8 cellular contexts compared by ENCODE assay signal in genomic region chr20:3218307-3218988, GRCh38. TPM values are rescaled to one million over a fixed set of nuclear protein-coding genes. Genes with fewer than 3 reads are reported as not detected.
A peak's percentile ranks its signal among the peaks of the same experiment; 100 is the strongest.
DNase-seq lines count a peak whose midpoint lies in the region; ATAC-seq and TF ChIP-seq lines count a peak whose summit lies in the region.

No MANE protein-coding gene starts in this region.

- no peak overlapping the region for H3K4me3 ChIP-seq in BJ (ENCODE audit: low read depth, low read length)
- no peak overlapping the region for H3K4me3 ChIP-seq in NB4 (ENCODE audit: low read depth, low read length)

- DNase-seq in BJ (ENCODE audit: low read depth) = no peak
- DNase-seq in NB4 (ENCODE audit: low read depth) = peak; percentile 77
- peak; percentile 83 for DNase-seq in activated CD4-positive, alpha-beta memory T cell treated with anti-CD3 and anti-CD28 coated beads for 36 hours
- DNase-seq in effector memory CD8-positive, alpha-beta T cell = peak; percentile 70 to 74 (median 73)
- peak; percentile 43 to 87 (median 71) for DNase-seq in naive thymus-derived CD8-positive, alpha-beta T cell
- peak; percentile 79 to 83 for DNase-seq in stimulated activated naive CD8-positive, alpha-beta T cell treated with anti-CD3 and anti-CD28 coated beads, Interleukin-15, amount 100 ng/mL, for 72 hours
- DNase-seq in H4 (ENCODE audit: low spot score) = no peak

- TF ChIP-seq POLR2A in NB4 (IDR thresholded peaks at IDR 0.05; ENCODE audit: extremely low read depth, insufficient read length) = no peak

- peak; percentile 92 for TF ChIP-seq CTCF in BJ (IDR thresholded peaks at IDR 0.05; ENCODE audit: insufficient read depth, low read depth, low read length)
- TF ChIP-seq CTCF in NB4 (IDR thresholded peaks at IDR 0.05; ENCODE audit: low read depth, low read length) = peak; percentile 72

- no peak overlapping the region for H3K4me3 Mint-ChIP-seq in activated CD4-positive, alpha-beta memory T cell treated with anti-CD3 and anti-CD28 coated beads for 36 hours
- H3K4me3 Mint-ChIP-seq in effector memory CD8-positive, alpha-beta T cell = no peak overlapping the region
- peak overlapping the region in 2 of 10 donors; percentile 19 to 40 for H3K4me3 Mint-ChIP-seq in naive thymus-derived CD8-positive, alpha-beta T cell
- no peak overlapping the region for H3K4me3 Mint-ChIP-seq in stimulated activated naive CD8-positive, alpha-beta T cell treated with anti-CD3 and anti-CD28 coated beads, Interleukin-15, amount 100 ng/mL, for 72 hours

- H3K36me3 Mint-ChIP-seq in activated CD4-positive, alpha-beta memory T cell treated with anti-CD3 and anti-CD28 coated beads for 36 hours = peaks cover 19% of the 10 kb centered on the region
- H3K36me3 Mint-ChIP-seq in effector memory CD8-positive, alpha-beta T cell (ENCODE audit: insufficient read depth) = peaks cover 39% of the 10 kb centered on the region
- peaks cover 0 to 54% (median 4%) of the 10 kb centered on the region in 3 donors for H3K36me3 Mint-ChIP-seq in naive thymus-derived CD8-positive, alpha-beta T cell

- H3K27me3 Mint-ChIP-seq in activated CD4-positive, alpha-beta memory T cell treated with anti-CD3 and anti-CD28 coated beads for 36 hours = no peaks in the 10 kb centered on the region
- H3K27me3 Mint-ChIP-seq in effector memory CD8-positive, alpha-beta T cell = no peaks in the 10 kb centered on the region
- H3K27me3 Mint-ChIP-seq in naive thymus-derived CD8-positive, alpha-beta T cell = no peaks in the 10 kb centered on the region
- H3K27me3 Mint-ChIP-seq in stimulated activated naive CD8-positive, alpha-beta T cell treated with anti-CD3 and anti-CD28 coated beads, Interleukin-15, amount 100 ng/mL, for 72 hours = no peaks in the 10 kb centered on the region

- no peak overlapping the region for H3K27ac Mint-ChIP-seq in activated CD4-positive, alpha-beta memory T cell treated with anti-CD3 and anti-CD28 coated beads for 36 hours
- no peak overlapping the region for H3K27ac Mint-ChIP-seq in effector memory CD8-positive, alpha-beta T cell
- H3K27ac Mint-ChIP-seq in naive thymus-derived CD8-positive, alpha-beta T cell = peak overlapping the region in 1 of 10 donors; percentile 19
- H3K27ac Mint-ChIP-seq in stimulated activated naive CD8-positive, alpha-beta T cell treated with anti-CD3 and anti-CD28 coated beads, Interleukin-15, amount 100 ng/mL, for 72 hours = no peak overlapping the region

- CTCF ChIA-PET in BJ (lab: Yijun Ruan, JAX) = interaction anchor here (0.5 to 3.7 kb wide), 25 partner anchors 9 to 429 kb away, joined by 3 to 21 read pairs (median 4); partner anchors contain the start of genes ITPA and SLC4A11
- CTCF ChIA-PET in activated CD4-positive, alpha-beta memory T cell treated with anti-CD3 and anti-CD28 coated beads for 36 hours (lab: Charles Lee) = interaction anchor here (0.6 to 2.6 kb wide), 16 partner anchors 9 to 103 kb away, joined by 3 to 34 read pairs (median 4); partner anchors contain the start of gene ITPA

- peaks cover 8% of the 10 kb centered on the region for H3K4me1 Mint-ChIP-seq in activated CD4-positive, alpha-beta memory T cell treated with anti-CD3 and anti-CD28 coated beads for 36 hours (ENCODE audit: low read depth)
- peaks cover 0 to 2% of the 10 kb centered on the region in 2 donors for H3K4me1 Mint-ChIP-seq in effector memory CD8-positive, alpha-beta T cell (ENCODE audit: low read depth in 2 of 2)
- H3K4me1 Mint-ChIP-seq in naive thymus-derived CD8-positive, alpha-beta T cell = peaks cover 6 to 22% (median 15%) of the 10 kb centered on the region in 4 donors
- peaks cover 33% of the 10 kb centered on the region for H3K4me1 Mint-ChIP-seq in stimulated activated naive CD8-positive, alpha-beta T cell treated with anti-CD3 and anti-CD28 coated beads, Interleukin-15, amount 100 ng/mL, for 72 hours

- POLR2A ChIA-PET in BJ (lab: Charles Lee) = no interaction called here
- POLR2A ChIA-PET in activated CD4-positive, alpha-beta memory T cell treated with anti-CD3 and anti-CD28 coated beads for 36 hours (lab: Charles Lee) = no interaction called here
- POLR2A ChIA-PET in naive thymus-derived CD8-positive, alpha-beta T cell (lab: Charles Lee) = interaction anchor here (0.6 to 2.8 kb wide), 7 partner anchors 9 to 110 kb away, joined by 3 to 8 read pairs (median 4); partner anchors contain the start of genes FASTKD5, ITPA and UBOX5

- ATAC-seq in GM19397 (IDR thresholded peaks at IDR 0.05; ENCODE audit: unreplicated experiment) = peak; percentile 54
- ATAC-seq in effector memory CD8-positive, alpha-beta T cell (replicated peaks) = peak; percentile 97
- ATAC-seq in naive thymus-derived CD8-positive, alpha-beta T cell = peak; percentile 71 to 80
- ATAC-seq in stimulated activated naive CD8-positive, alpha-beta T cell treated with anti-CD3 and anti-CD28 coated beads, Interleukin-15, amount 100 ng/mL, for 72 hours = peak; percentile 89

- peaks cover 23% of the 10 kb centered on the region for H3K36me3 ChIP-seq in BJ (ENCODE audit: control insufficient read depth, insufficient read depth, low read length)

- no peaks in the 10 kb centered on the region for H3K9me3 Mint-ChIP-seq in activated CD4-positive, alpha-beta memory T cell treated with anti-CD3 and anti-CD28 coated beads for 36 hours
- no peaks in the 10 kb centered on the region for H3K9me3 Mint-ChIP-seq in effector memory CD8-positive, alpha-beta T cell
- H3K9me3 Mint-ChIP-seq in naive thymus-derived CD8-positive, alpha-beta T cell = no peaks in the 10 kb centered on the region
- H3K9me3 Mint-ChIP-seq in stimulated activated naive CD8-positive, alpha-beta T cell treated with anti-CD3 and anti-CD28 coated beads, Interleukin-15, amount 100 ng/mL, for 72 hours = no peaks in the 10 kb centered on the region

- H3K27me3 ChIP-seq in BJ (ENCODE audit: control insufficient read depth, insufficient read depth, low read length) = no peaks in the 10 kb centered on the region

- intact Hi-C loops in activated CD4-positive, alpha-beta memory T cell treated with anti-CD3 and anti-CD28 coated beads for 36 hours (cut with micrococcal nuclease) = loop anchor here (1.0 to 2.0 kb wide), 2 partner anchors 58 to 98 kb away; no protein-coding TSS in a partner anchor

RNA-seq across cellular contexts. Expression of gene ITPA, which starts 9.2 kb away (rescaled TPM):
- 26.6 and 35.0 TPM in 2 replicates for polyA plus RNA-seq in BJ (2011; rRNA removed)
- polyA minus RNA-seq in BJ (2011; rRNA and poly(A)+ RNA removed) = 9.3 and 12.4 TPM in 2 replicates
- 10 to 100 TPM; 54.0 to 56.2 TPM for total RNA-seq in activated CD4-positive, alpha-beta memory T cell treated with anti-CD3 and anti-CD28 coated beads for 36 hours
- total RNA-seq in naive thymus-derived CD8-positive, alpha-beta T cell = 10 to 100 TPM; 51.7 to 57.6 TPM
- 10 to 100 TPM; 46.2 to 72.9 (median 56.9) TPM for polyA plus RNA-seq in naive thymus-derived CD8-positive, alpha-beta T cell
- 55.6 and 70.1 TPM in 2 replicates for total RNA-seq in H4 (2014; rRNA removed; shearing (Covaris generic))

RNA-seq across cellular contexts. Expression of gene DDRGK1, which starts 14.0 kb away (rescaled TPM):
- polyA plus RNA-seq in BJ (2011; rRNA removed) = 33.1 and 34.9 TPM in 2 replicates
- 10.3 and 15.2 TPM in 2 replicates for polyA minus RNA-seq in BJ (2011; rRNA and poly(A)+ RNA removed)
- total RNA-seq in activated CD4-positive, alpha-beta memory T cell treated with anti-CD3 and anti-CD28 coated beads for 36 hours = 10 to 100 TPM; 72.1 to 76.8 TPM
- 10 to 100 TPM; 55.8 to 57.4 TPM for total RNA-seq in naive thymus-derived CD8-positive, alpha-beta T cell
- polyA plus RNA-seq in naive thymus-derived CD8-positive, alpha-beta T cell = 10 to 100 TPM; 39.7 to 50.5 (median 44.1) TPM
- total RNA-seq in H4 (2014; rRNA removed; shearing (Covaris generic)) = 37.1 and 46.2 TPM in 2 replicates

RNA-seq across cellular contexts. Expression of gene SLC4A11, which starts 20.5 kb away (rescaled TPM):
- polyA plus RNA-seq in BJ (2011; rRNA removed) = 0.94 and 1.2 TPM in 2 replicates
- 1.8 and 2.1 TPM in 2 replicates for polyA minus RNA-seq in BJ (2011; rRNA and poly(A)+ RNA removed)
- 1 to 10 TPM in 1 of 2 experiments, under 1 TPM in 1; 0.87 to 1.1 TPM for total RNA-seq in activated CD4-positive, alpha-beta memory T cell treated with anti-CD3 and anti-CD28 coated beads for 36 hours
- 1 to 10 TPM; 1.3 to 2.1 TPM for total RNA-seq in naive thymus-derived CD8-positive, alpha-beta T cell
- not detected for polyA plus RNA-seq in naive thymus-derived CD8-positive, alpha-beta T cell
- total RNA-seq in H4 (2014; rRNA removed; shearing (Covaris generic)) = 0.93 TPM in 1 of 2 replicates, not detected in the other

RNA-seq across cellular contexts. Expression of gene LZTS3, which starts 45.1 kb away (rescaled TPM):
- 6.9 and 8.8 TPM in 2 replicates for polyA plus RNA-seq in BJ (2011; rRNA removed)
- polyA minus RNA-seq in BJ (2011; rRNA and poly(A)+ RNA removed) = 6.4 and 10.5 TPM in 2 replicates
- total RNA-seq in activated CD4-positive, alpha-beta memory T cell treated with anti-CD3 and anti-CD28 coated beads for 36 hours = 1 to 10 TPM; 1.4 to 1.5 TPM
- total RNA-seq in naive thymus-derived CD8-positive, alpha-beta T cell = 10 to 100 TPM; 25.5 to 26.6 TPM
- 1 to 10 TPM; 2.0 to 3.8 (median 3.7) TPM for polyA plus RNA-seq in naive thymus-derived CD8-positive, alpha-beta T cell
- 1.7 and 2.0 TPM in 2 replicates for total RNA-seq in H4 (2014; rRNA removed; shearing (Covaris generic))

RNA-seq across cellular contexts. Expression of gene FASTKD5, which starts 58.8 kb away (rescaled TPM):
- 8.5 and 13.5 TPM in 2 replicates for polyA plus RNA-seq in BJ (2011; rRNA removed)
- polyA minus RNA-seq in BJ (2011; rRNA and poly(A)+ RNA removed) = 9.9 and 13.1 TPM in 2 replicates
- total RNA-seq in activated CD4-positive, alpha-beta memory T cell treated with anti-CD3 and anti-CD28 coated beads for 36 hours = 10 to 100 TPM; 20.8 to 22.8 TPM
- total RNA-seq in naive thymus-derived CD8-positive, alpha-beta T cell = 10 to 100 TPM; 37.1 to 38.0 TPM
- polyA plus RNA-seq in naive thymus-derived CD8-positive, alpha-beta T cell = 10 to 100 TPM; 10.7 to 18.1 (median 17.5) TPM
- 21.8 and 23.1 TPM in 2 replicates for total RNA-seq in H4 (2014; rRNA removed; shearing (Covaris generic))

Comparison
In these comparisons a context has a peak if more than half of its experiments do, and no peak if none do; other contexts are left out.
1. DNase-seq: peak in NB4 (single experiment), activated CD4-positive, alpha-beta memory T cell treated with anti-CD3 and anti-CD28 coated beads for 36 hours (single experiment), effector memory CD8-positive, alpha-beta T cell (3 of 3), naive thymus-derived CD8-positive, alpha-beta T cell (10 of 10) and stimulated activated naive CD8-positive, alpha-beta T cell treated with anti-CD3 and anti-CD28 coated beads, Interleukin-15, amount 100 ng/mL, for 72 hours (2 of 2); none in BJ (single experiment) and H4 (single experiment).
2. Peak in every context shown above with its lines, with median percentiles within 50 percentile points of each other: ATAC-seq.